Comparison of ENCODE assay signal across 12 cellular contexts in genomic region chr1:62725255-62725654, GRCh38. TPM values are rescaled to one million over a fixed set of nuclear protein-coding genes. Genes with fewer than 3 reads are reported as not detected.
A peak's percentile ranks its signal among the peaks of the same experiment; 100 is the strongest.
DNase-seq lines count a peak whose midpoint lies in the region; ATAC-seq, FAIRE-seq and TF ChIP-seq lines count a peak whose summit lies in the region.
"Had no signal": no experiment of that assay in that cellular context is flagged by ENCODE, and none has a peak within 500 bp of the region (broad histone marks: within the 10 kb centered on the region; RNA-seq: fewer than 3 reads in every experiment).

No MANE protein-coding gene starts in this region.

- H3K4me1 ChIP-seq in keratinocyte (ENCODE audit: control insufficient read depth, extremely low read depth, insufficient read depth, low read length) = no peaks in the 10 kb centered on the region
- no peaks in the 10 kb centered on the region for H3K4me1 ChIP-seq in uterus

- POLR2A ChIA-PET in MCF 10A (lab: Yijun Ruan, JAX) = interaction anchor here (1.5 kb wide), 1 partner anchor 21 kb away, joined by 3 read pairs; no protein-coding TSS in a partner anchor

- H3K4me3 Mint-ChIP-seq in MCF 10A (ENCODE audit: unreplicated experiment) = no peak overlapping the region
- H3K4me3 Mint-ChIP-seq: activated CD4-positive, alpha-beta T cell treated with anti-CD3 and anti-CD28 coated beads, Interleukin-2, amount 10 ng/mL, durations not matched to agents 24 days and 14 days had no signal

- CTCF ChIA-PET in MCF 10A (lab: Yijun Ruan, JAX) = interaction anchor here (0.9 to 2.6 kb wide), 3 partner anchors 12 to 21 kb away, joined by 3 to 9 read pairs (median 3); no protein-coding TSS in a partner anchor

- H3K4me1 Mint-ChIP-seq in MCF 10A (ENCODE audit: insufficient read depth, unreplicated experiment) = peaks cover 5% of the 10 kb centered on the region

- intact Hi-C loops in Right ventricle myocardium inferior (cut with DNase I) = no loop called here
- intact Hi-C loops in cardiac septum (cut with DNase I) = loop anchor here (5.0 kb wide), 1 partner anchor 38 kb away; the partner anchor contains the start of gene DOCK7
- intact Hi-C loops in MCF 10A (cut with micrococcal nuclease) = no loop called here
- intact Hi-C loops in uterus (cut with DNase I; ENCODE audit: low total_unique reads) = no loop called here

- no peak for TF ChIP-seq POLR2A in uterus (IDR thresholded peaks at IDR 0.05)

- H3K36me3 Mint-ChIP-seq in MCF 10A (ENCODE audit: insufficient read depth, unreplicated experiment) = no peaks in the 10 kb centered on the region

- no peak for TF ChIP-seq CTCF in MCF 10A (IDR thresholded peaks at IDR 0.05; ENCODE audit: unreplicated experiment)
- TF ChIP-seq CTCF in keratinocyte (optimal IDR thresholded peaks at IDR 0.05 in 1 of 3, IDR thresholded peaks at IDR 0.05 in 1 of 3, conservative IDR thresholded peaks at IDR 0.05 in 1 of 3; ENCODE audit: extremely low read depth in 1 of 3, insufficient read depth in 2 of 3, low read length in 3 of 3) = no peak
- TF ChIP-seq CTCF in uterus (IDR thresholded peaks at IDR 0.05) = no peak

- dilution Hi-C loops in keratinocyte (cut with MboI; ENCODE audit: extremely low pct_ligation_motif_present, low sequenced_read_pairs) = no loop called here

- H3K9me3 ChIP-seq in keratinocyte (ENCODE audit: control insufficient read depth, low read depth, low read length) = no peaks in the 10 kb centered on the region
- no peaks in the 10 kb centered on the region for H3K9me3 ChIP-seq in uterus

- BruUV-seq in MCF 10A (replicated peaks; lab: Mats Ljungman, UMichigan) = no TSS peak

- H3K9me1 ChIP-seq in keratinocyte (ENCODE audit: control insufficient read depth, extremely low read depth, insufficient read depth, low read length) = no peaks in the 10 kb centered on the region

- H3K9me3 Mint-ChIP-seq in MCF 10A (ENCODE audit: unreplicated experiment) = no peaks in the 10 kb centered on the region
- H3K9me3 Mint-ChIP-seq: activated CD4-positive, alpha-beta T cell treated with anti-CD3 and anti-CD28 coated beads, Interleukin-2, amount 10 ng/mL, durations not matched to agents 24 days and 14 days had no signal

- no peaks in the 10 kb centered on the region for H3K27me3 Mint-ChIP-seq in MCF 10A (ENCODE audit: insufficient read depth, unreplicated experiment)

- no peak for DNase-seq in Right ventricle myocardium inferior (ENCODE audit: missing footprints)
- no peak for DNase-seq in cardiac septum (ENCODE audit: low spot score)
- peak; percentile 4 for DNase-seq in MCF 10A (ENCODE audit: unreplicated experiment)
- no peak for DNase-seq in keratinocyte (ENCODE audit: low read depth, low spot score)
- DNase-seq in uterus = no peak
- DNase-seq in NCI-H146 (lab: John Stamatoyannopoulos, UW) = no peak
- no peak for DNase-seq in NCI-H2227 treated with DMSO at 0.1 percent for 48 hours (lab: John Stamatoyannopoulos, UW)
- DNase-seq: ACHN; activated CD4-positive, alpha-beta T cell treated with anti-CD3 and anti-CD28 coated beads, Interleukin-2, amount 10 ng/mL, durations not matched to agents 24 days and 14 days; NCI-H446 had no signal

- H3K9ac ChIP-seq in keratinocyte (ENCODE audit: control insufficient read depth, extremely low read depth, insufficient read depth, low read length) = no peak overlapping the region

- H3K27ac Mint-ChIP-seq in MCF 10A (ENCODE audit: low read depth, unreplicated experiment) = no peak overlapping the region
- H3K27ac Mint-ChIP-seq: activated CD4-positive, alpha-beta T cell treated with anti-CD3 and anti-CD28 coated beads, Interleukin-2, amount 10 ng/mL, durations not matched to agents 24 days and 14 days had no signal

- no peak overlapping the region for H3K27ac ChIP-seq in keratinocyte (ENCODE audit: control insufficient read depth, insufficient read depth, low read length)
- peak overlapping the region; percentile 23 to 28 for H3K27ac ChIP-seq in uterus

- H4K20me1 ChIP-seq in keratinocyte (ENCODE audit: control insufficient read depth, extremely low read depth, insufficient read depth, low read length) = no peaks in the 10 kb centered on the region

- H3K4me3 ChIP-seq in keratinocyte (ENCODE audit: control insufficient read depth in 2 of 3, extremely low read depth in 1 of 3, insufficient read depth in 2 of 3, low read depth in 1 of 3, low read length in 3 of 3) = no peak overlapping the region
- H3K4me3 ChIP-seq in uterus = peak overlapping the region in 1 of 2 donors; percentile 3

- no peaks in the 10 kb centered on the region for H3K27me3 ChIP-seq in keratinocyte (ENCODE audit: control insufficient read depth, extremely low read depth, insufficient read depth, low read length)
- no peaks in the 10 kb centered on the region for H3K27me3 ChIP-seq in uterus

- ATAC-seq in Right ventricle myocardium inferior (peak; percentile 34), GM18868 (IDR thresholded peaks at IDR 0.05; ENCODE audit: unreplicated experiment) (no peak)

- no peaks in the 10 kb centered on the region for H3K79me2 ChIP-seq in keratinocyte (ENCODE audit: control insufficient read depth, insufficient read depth, low read length)

- H3K36me3 ChIP-seq in keratinocyte (ENCODE audit: control insufficient read depth in 2 of 2, extremely low read depth in 1 of 2, insufficient read depth in 2 of 2, low read length in 2 of 2) (no peaks in the 10 kb centered on the region), uterus (no peaks in the 10 kb centered on the region)

- peak overlapping the region; percentile 25 for H3K4me2 ChIP-seq in keratinocyte (ENCODE audit: control insufficient read depth, extremely low read depth, insufficient read depth, low read depth, low read length)

- no peak overlapping the region for H2AFZ ChIP-seq in keratinocyte (ENCODE audit: control insufficient read depth, low read length)

- peak; percentile 34 for FAIRE-seq in keratinocyte (lab: Jason Lieb, UNC)
- FAIRE-seq: colon had no signal

RNA-seq across cellular contexts. Expression of gene DOCK7, which starts 37.1 kb away (rescaled TPM):
- total RNA-seq in Right ventricle myocardium inferior (8.5 TPM), cardiac septum (12.8 TPM), MCF 10A (2022) (46.9 and 49.7 TPM in 2 replicates), uterus (100 to 1,000 TPM in 2 of 4 donors, 10 to 100 TPM in 2; 17.9 to 134 (median 77.9) TPM)
- 31.2 to 66.9 TPM (median 64.1 TPM) in 3 replicates for polyA plus RNA-seq in keratinocyte
- 48.7 TPM for polyA plus RNA-seq in keratinocyte (2011; ENCODE audit: low read depth)
- polyA plus RNA-seq in keratinocyte (2011; cell fraction: cytosol; rRNA removed) = 20.5 and 31.0 TPM in 2 replicates
- 59.3 and 61.8 TPM in 2 replicates for polyA plus RNA-seq in keratinocyte (2011; cell fraction: nucleus; rRNA removed)
- polyA plus RNA-seq in keratinocyte (2012; ENCODE audit: low replicate concordance) = 14.7 and 116 TPM in 2 replicates
- polyA minus RNA-seq in keratinocyte = 56.8 to 165 TPM (median 133 TPM) in 3 replicates
- 86.1 TPM for polyA minus RNA-seq in keratinocyte (2011; cell fraction: cytosol; rRNA and poly(A)+ RNA removed)
- polyA minus RNA-seq in keratinocyte (2011; cell fraction: nucleus; rRNA and poly(A)+ RNA removed) = 187 and 380 TPM in 2 replicates

RNA-seq across cellular contexts. Expression of gene ATG4C, which starts 58.7 kb away (rescaled TPM):
- total RNA-seq in Right ventricle myocardium inferior = 9.4 TPM
- total RNA-seq in cardiac septum = 7.6 TPM
- total RNA-seq in MCF 10A (2022) = 6.3 and 6.5 TPM in 2 replicates
- polyA plus RNA-seq in keratinocyte = 5.6 to 9.1 TPM (median 6.0 TPM) in 3 replicates
- 5.0 TPM for polyA plus RNA-seq in keratinocyte (2011; ENCODE audit: low read depth)
- 4.2 and 7.7 TPM in 2 replicates for polyA plus RNA-seq in keratinocyte (2011; cell fraction: cytosol; rRNA removed)
- polyA plus RNA-seq in keratinocyte (2011; cell fraction: nucleus; rRNA removed) = 4.1 and 5.5 TPM in 2 replicates
- polyA plus RNA-seq in keratinocyte (2012; ENCODE audit: low replicate concordance) = 3.3 and 7.3 TPM in 2 replicates
- 0.95 to 7.1 TPM (median 1.6 TPM) in 3 replicates for polyA minus RNA-seq in keratinocyte
- 2.3 TPM for polyA minus RNA-seq in keratinocyte (2011; cell fraction: cytosol; rRNA and poly(A)+ RNA removed)
- 5.2 and 6.1 TPM in 2 replicates for polyA minus RNA-seq in keratinocyte (2011; cell fraction: nucleus; rRNA and poly(A)+ RNA removed)
- 10 to 100 TPM; 11.5 to 81.5 (median 50.4) TPM for total RNA-seq in uterus
